In genomic region chr3:72100626-72101187, GRCh38 we compare ENCODE assay signal across 8 cellular contexts.
DNase-seq lines count a peak whose midpoint lies in the region; ATAC-seq and TF ChIP-seq lines count a peak whose summit lies in the region.

No MANE protein-coding gene starts in this region.

- H3K4me1 Mint-ChIP-seq in osteocyte (ENCODE audit: unreplicated experiment) = peaks cover 15% of the 10 kb centered on the region

- H3K4me1 ChIP-seq in testis = peaks cover 10% of the 10 kb centered on the region

- peak overlapping the region; percentile 68 for H3K4me3 Mint-ChIP-seq in osteocyte (ENCODE audit: unreplicated experiment)

- H3K9me3 Mint-ChIP-seq in osteocyte (ENCODE audit: unreplicated experiment) = no peaks in the 10 kb centered on the region

- peak; percentile 38 for DNase-seq in CMK (ENCODE audit: low read depth)
- peak; percentile 91 for DNase-seq in SIG-M5 treated with dmso at 0.1 percent for 504 hours (lab: John Stamatoyannopoulos, UW; ENCODE audit: unreplicated experiment)
- DNase-seq in activated naive CD4-positive, alpha-beta T cell treated with Interleukin-2 at 50 U/mL for 16 hours = peak; percentile 85
- peak; percentile 95 for DNase-seq in Right ventricle myocardium inferior (ENCODE audit: missing footprints)
- DNase-seq in osteocyte (ENCODE audit: extremely low spot score, unreplicated experiment) = peak; percentile 92
- DNase-seq in testis = peak; percentile 79

- no peaks in the 10 kb centered on the region for H3K27me3 ChIP-seq in testis

- peaks cover 75% of the 10 kb centered on the region for H3K27me3 Mint-ChIP-seq in osteocyte (ENCODE audit: unreplicated experiment)

- TF ChIP-seq POLR2A in testis (IDR thresholded peaks at IDR 0.05) = no peak

- TF ChIP-seq CTCF in osteocyte (IDR thresholded peaks at IDR 0.05) (no peak), testis (IDR thresholded peaks at IDR 0.05) (no peak)

- WGBS in testis, 2 donors = 1% methylated on average over 16 to 21 of the region's 21 CpGs

- no peaks in the 10 kb centered on the region for H3K36me3 Mint-ChIP-seq in osteocyte (ENCODE audit: unreplicated experiment)

- no peaks in the 10 kb centered on the region for H3K9me3 ChIP-seq in testis

- H3K36me3 ChIP-seq in testis (ENCODE audit: low read depth, missing control alignments) = no peaks in the 10 kb centered on the region

- intact Hi-C loops in Right ventricle myocardium inferior (cut with DNase I) (no loop called here), testis (cut with DNase I; ENCODE audit: low total_unique reads) (no loop called here)

- ATAC-seq in GM19395 (IDR thresholded peaks at IDR 0.05; ENCODE audit: unreplicated experiment) (peak; percentile 69), HG03520 (IDR thresholded peaks at IDR 0.05; ENCODE audit: unreplicated experiment) (peak; percentile 45), Right ventricle myocardium inferior (peak; percentile 85)

- H3K4me3 ChIP-seq in testis = peak overlapping the region; percentile 34 to 39

- H3K27ac ChIP-seq in testis = no peak overlapping the region

- H3K27ac Mint-ChIP-seq in osteocyte (ENCODE audit: unreplicated experiment) = peak overlapping the region; percentile 53

Comparison
In these comparisons a context has a peak if more than half of its experiments do, and no peak if none do; other contexts are left out.
1. DNase-seq: peak in every context shown above with its lines; median percentile 95 in Right ventricle myocardium inferior; 92 in osteocyte; 91 in SIG-M5 treated with dmso at 0.1 percent for 504 hours; 85 in activated naive CD4-positive, alpha-beta T cell treated with Interleukin-2 at 50 U/mL for 16 hours; 79 in testis; 38 in CMK.